In the genomic region with DNA sequence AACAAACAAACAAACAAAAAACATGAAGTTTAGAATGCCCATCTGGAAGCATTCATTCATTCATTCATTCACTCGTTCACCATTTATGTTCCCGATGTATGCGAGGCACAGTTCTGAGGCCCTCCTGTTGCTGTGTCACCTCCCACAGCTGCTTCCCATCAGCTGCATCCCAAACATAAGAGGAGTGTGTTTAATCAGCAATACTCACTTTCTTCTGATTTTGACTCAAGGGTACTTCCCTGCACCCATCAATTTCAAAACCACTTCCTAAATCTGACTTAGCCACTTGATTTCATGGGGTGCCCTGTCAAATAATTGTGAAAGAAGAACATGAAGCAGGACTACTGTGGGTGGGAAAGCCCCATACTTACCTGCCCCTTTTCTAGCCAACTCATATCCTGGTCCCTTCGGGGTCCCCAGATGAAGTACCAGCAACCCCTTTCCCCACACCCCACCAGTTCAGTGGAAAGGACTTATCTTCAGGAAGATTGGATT, we compare ENCODE assay signal across 1 cellular context.
TF ChIP-seq lines count a peak whose summit lies in the region.

No MANE protein-coding gene starts in this region.

TF ChIP-seq in IMR-90, 13 proteins besides CTCF, POLR2A, EP300 and RAD21 (continued from another document):
- TF ChIP-seq CEBPB (IDR thresholded peaks at IDR 0.05; ENCODE audit: low read depth, low read length): no peak
- TF ChIP-seq NFE2L2 (IDR thresholded peaks at IDR 0.05; ENCODE audit: low read depth, low read length): no peak
- no peak for TF ChIP-seq FOS (IDR thresholded peaks at IDR 0.05; ENCODE audit: low read depth, low read length)
- TF ChIP-seq RFX5 (IDR thresholded peaks at IDR 0.05; ENCODE audit: low read depth, low read length): no peak
- no peak for TF ChIP-seq CHD1 (IDR thresholded peaks at IDR 0.05; ENCODE audit: low read depth, low read length)
